ENCODE assay signal across 8 cellular contexts in genomic region chr15:64153480-64154367, GRCh38. TPM values are rescaled to one million over a fixed set of nuclear protein-coding genes. Genes with fewer than 3 reads are reported as not detected.
A peak's percentile ranks its signal among the peaks of the same experiment; 100 is the strongest.
DNase-seq lines count a peak whose midpoint lies in the region; ATAC-seq and TF ChIP-seq lines count a peak whose summit lies in the region.

No MANE protein-coding gene starts in this region.

- no peaks in the 10 kb centered on the region for H3K79me2 ChIP-seq in SK-N-SH (ENCODE audit: insufficient read depth)

- TF ChIP-seq EP300 in SK-N-SH (IDR thresholded peaks at IDR 0.05; ENCODE audit: borderline replicate concordance in 1 of 2, low read depth in 1 of 2, low read length in 1 of 2) (no peak), upper lobe of left lung (IDR thresholded peaks at IDR 0.05) (no peak)

- H3K9me2 ChIP-seq in SK-N-SH: no peaks in the 10 kb centered on the region

- H3K4me1 ChIP-seq in SK-N-SH (ENCODE audit: control insufficient read depth in 1 of 2, insufficient read depth in 2 of 2, low read depth in 1 of 2, low read length in 1 of 2) (peaks cover 0 to 22% of the 10 kb centered on the region in 2 experiments; a peak in 1 of 4 replicates), cardiac muscle cell (ENCODE audit: low read depth) (peaks cover 8% of the 10 kb centered on the region), upper lobe of left lung (peaks cover 28 to 41% (median 35%) of the 10 kb centered on the region in 4 donors)

- peak; percentile 89 for TF ChIP-seq RAD21 in SK-N-SH (IDR thresholded peaks at IDR 0.05; ENCODE audit: low read length)

- TF ChIP-seq CTCF in SK-N-SH (IDR thresholded peaks at IDR 0.05) (peak; percentile 96), cardiac muscle cell (IDR thresholded peaks at IDR 0.05; ENCODE audit: low read depth, low read length) (peak; percentile 99), upper lobe of left lung (IDR thresholded peaks at IDR 0.05) (peak; percentile 95 to 99 (median 97))

- H3K9me3 Mint-ChIP-seq in activated naive CD4-positive, alpha-beta T cell treated with anti-CD3 and anti-CD28 coated beads, Interleukin-2, amount 50 U/mL, for 24 hours: no peaks in the 10 kb centered on the region

- peaks cover 30% of the 10 kb centered on the region for H3K4me1 Mint-ChIP-seq in activated naive CD4-positive, alpha-beta T cell treated with anti-CD3 and anti-CD28 coated beads, Interleukin-2, amount 50 U/mL, for 24 hours

- H3K36me3 Mint-ChIP-seq in activated naive CD4-positive, alpha-beta T cell treated with anti-CD3 and anti-CD28 coated beads, Interleukin-2, amount 50 U/mL, for 24 hours: peaks cover 11% of the 10 kb centered on the region

- H3K4me3 ChIP-seq in SK-N-SH (ENCODE audit: low read depth in 2 of 2, low read length in 1 of 2) (no peak overlapping the region; a peak in 1 of 4 replicates), cardiac muscle cell (no peak overlapping the region), upper lobe of left lung (peak overlapping the region in 2 of 4 donors; percentile 55 to 68)

- POLR2A ChIA-PET in SK-N-SH (lab: Yijun Ruan, JAX): interaction anchor here (0.6 to 3.5 kb wide), 6 partner anchors 9 to 234 kb away, joined by 3 to 24 read pairs (median 4); partner anchors contain the start of genes CIAO2A, PPIB and TRIP4

- CTCF ChIA-PET in SK-N-SH (lab: Yijun Ruan, JAX): interaction anchor here (0.6 to 4.3 kb wide), 41 partner anchors 9 to 574 kb away, joined by 3 to 42 read pairs (median 4); partner anchors contain the start of genes CIAO2A, PPIB, SNX1 and TRIP4

- DNase-seq in NCI-H1092 (lab: John Stamatoyannopoulos, UW) (peak; percentile 72), SK-N-SH (peak; percentile 92), cardiac muscle cell (ENCODE audit: low read depth in 1 of 2, low spot score in 1 of 2) (peak; percentile 90), pons (ENCODE audit: low spot score) (peak; percentile 92), upper lobe of left lung (peak; percentile 93 to 94)

- peak overlapping the region; percentile 79 for H3K4me3 Mint-ChIP-seq in activated naive CD4-positive, alpha-beta T cell treated with anti-CD3 and anti-CD28 coated beads, Interleukin-2, amount 50 U/mL, for 24 hours

- H3K27me3 ChIP-seq in SK-N-SH (ENCODE audit: insufficient read depth): no peaks in the 10 kb centered on the region
- peaks cover 18% of the 10 kb centered on the region for H3K27me3 ChIP-seq in cardiac muscle cell
- peaks cover 0 to 19% (median 10%) of the 10 kb centered on the region in 4 donors for H3K27me3 ChIP-seq in upper lobe of left lung

- peak; percentile 33 for TF ChIP-seq POLR2A in GM10847 (IDR thresholded peaks at IDR 0.05; ENCODE audit: extremely low read depth, insufficient read length)
- no peak for TF ChIP-seq POLR2A in upper lobe of left lung (IDR thresholded peaks at IDR 0.05)

- H4K20me1 ChIP-seq in SK-N-SH (ENCODE audit: insufficient read depth): peaks cover 30% of the 10 kb centered on the region

- H3K27ac ChIP-seq in SK-N-SH (ENCODE audit: low read depth in 2 of 2, low read length in 1 of 2): peak overlapping the region; percentile 35 to 63
- peak overlapping the region; percentile 66 for H3K27ac ChIP-seq in cardiac muscle cell
- H3K27ac ChIP-seq in upper lobe of left lung: peak overlapping the region in 2 of 4 donors; percentile 12 to 25

- peak overlapping the region; percentile 57 for H3K27ac Mint-ChIP-seq in activated naive CD4-positive, alpha-beta T cell treated with anti-CD3 and anti-CD28 coated beads, Interleukin-2, amount 50 U/mL, for 24 hours

- peaks cover 55% of the 10 kb centered on the region for H3F3A ChIP-seq in SK-N-SH (replicated peaks; ENCODE audit: insufficient read depth)

- H3K9ac ChIP-seq in SK-N-SH: no peak overlapping the region

- H3K9me3 ChIP-seq in SK-N-SH: no peaks in the 10 kb centered on the region
- H3K9me3 ChIP-seq in cardiac muscle cell (ENCODE audit: low read depth): no peaks in the 10 kb centered on the region
- no peaks in the 10 kb centered on the region for H3K9me3 ChIP-seq in upper lobe of left lung

- H3K36me3 ChIP-seq in SK-N-SH (replicated peaks in 1 of 2; ENCODE audit: control insufficient read depth in 1 of 2, insufficient read depth in 2 of 2, low read length in 1 of 2) (peaks cover 26 to 43% of the 10 kb centered on the region in 2 experiments), cardiac muscle cell (peaks cover 26% of the 10 kb centered on the region), upper lobe of left lung (peaks cover 31 to 50% (median 39%) of the 10 kb centered on the region in 4 donors)

- WGBS in SK-N-SH (ENCODE audit: low lambda C conversion rate): 35% methylated on average over 7 of the region's 12 CpGs
- WGBS in upper lobe of left lung, 2 donors: 23 to 46% methylated on average over 7 to 12 of the region's 12 CpGs

- peaks cover 4% of the 10 kb centered on the region for H3K27me3 Mint-ChIP-seq in activated naive CD4-positive, alpha-beta T cell treated with anti-CD3 and anti-CD28 coated beads, Interleukin-2, amount 50 U/mL, for 24 hours

- no peak overlapping the region for H2AFZ ChIP-seq in SK-N-SH (ENCODE audit: low read depth)

- 0 out of 2 replicates have a peak overlapping the region, but pooled peaks have one; percentile 49 for H3K4me2 ChIP-seq in SK-N-SH

- ATAC-seq in HG02610 (IDR thresholded peaks at IDR 0.05; ENCODE audit: unreplicated experiment) (peak; percentile 57), upper lobe of left lung (ENCODE audit: low FRiP score in 2 of 2) (peak; percentile 92 to 96)

TF ChIP-seq in SK-N-SH, 30 proteins besides CTCF, POLR2A, EP300 and RAD21 (continues in another document):
- TF ChIP-seq ELF1 (IDR thresholded peaks at IDR 0.05) (no peak), JUND (IDR thresholded peaks at IDR 0.05) (no peak), FOXJ3 (CRISPR knock-in tag; IDR thresholded peaks at IDR 0.05) (no peak), TCF12 (IDR thresholded peaks at IDR 0.05) (no peak), NRF1 (IDR thresholded peaks at IDR 0.05; ENCODE audit: low read depth, low read length) (no peak), POLR2AphosphoS5 (IDR thresholded peaks at IDR 0.05; ENCODE audit: low read depth, low read length) (peak; percentile 65), RCOR1 (IDR thresholded peaks at IDR 0.05; ENCODE audit: low read length) (no peak; the same call in 1 of the 2 replicates), FOSL2 (IDR thresholded peaks at IDR 0.05; ENCODE audit: borderline replicate concordance, low read depth) (no peak), GABPA (IDR thresholded peaks at IDR 0.05; ENCODE audit: low read depth) (no peak), MAX (IDR thresholded peaks at IDR 0.05; ENCODE audit: low read depth) (peak; percentile 40; the same call in 1 of the 2 replicates), USF1 (IDR thresholded peaks at IDR 0.05; ENCODE audit: borderline replicate concordance, low read depth) (no peak), MXI1 (IDR thresholded peaks at IDR 0.05; ENCODE audit: low read depth, low read length) (0 out of 2 replicates have a peak, but pooled peaks have one; percentile 27), SIN3A (IDR thresholded peaks at IDR 0.05; ENCODE audit: borderline replicate concordance, low read depth, low read length) (peak; percentile 61; the same call in 1 of the 2 replicates), MEF2A (IDR thresholded peaks at IDR 0.05; ENCODE audit: borderline replicate concordance, low read depth) (no peak), NFIC (IDR thresholded peaks at IDR 0.05; ENCODE audit: borderline replicate concordance) (no peak)

RNA-seq across cellular contexts. Expression of gene SNX22, which starts 2.2 kb away (rescaled TPM):
- 0.94 and 1.2 TPM in 2 replicates for polyA plus RNA-seq in SK-N-SH (2012; rRNA removed)
- 0.31 and 0.42 TPM in 2 replicates for polyA plus RNA-seq in SK-N-SH (2012; cell fraction: cytosol; rRNA removed)
- polyA plus RNA-seq in SK-N-SH (2012; cell fraction: nucleus; rRNA removed): 4.0 and 4.1 TPM in 2 replicates
- 1.5 and 2.1 TPM in 2 replicates for total RNA-seq in cardiac muscle cell
- 0.59 and 2.0 TPM in 2 replicates for polyA plus RNA-seq in cardiac muscle cell
- 10 to 100 TPM in 5 of 6 donors, 1 to 10 TPM in 1; 9.6 to 44.0 (median 24.8) TPM for total RNA-seq in upper lobe of left lung

RNA-seq across cellular contexts. Expression of gene PPIB, which starts 9.1 kb away (rescaled TPM):
- polyA plus RNA-seq in SK-N-SH (2012; rRNA removed) (1,358 and 1,379 TPM in 2 replicates), cardiac muscle cell (550 and 1,055 TPM in 2 replicates)
- polyA plus RNA-seq in SK-N-SH (2012; cell fraction: cytosol; rRNA removed): 1,298 and 1,346 TPM in 2 replicates
- 434 and 570 TPM in 2 replicates for polyA plus RNA-seq in SK-N-SH (2012; cell fraction: nucleus; rRNA removed)
- total RNA-seq in cardiac muscle cell (382 and 714 TPM in 2 replicates), upper lobe of left lung (100 to 1,000 TPM in 5 of 6 donors, 10 to 100 TPM in 1; 87.0 to 497 (median 286) TPM)

RNA-seq across cellular contexts. Expression of gene SNX1, which starts 57.9 kb away (rescaled TPM):
- polyA plus RNA-seq in SK-N-SH (2012; rRNA removed): 80.7 and 95.7 TPM in 2 replicates
- 80.3 and 80.8 TPM in 2 replicates for polyA plus RNA-seq in SK-N-SH (2012; cell fraction: cytosol; rRNA removed)
- polyA plus RNA-seq in SK-N-SH (2012; cell fraction: nucleus; rRNA removed): 172 and 256 TPM in 2 replicates
- 35.7 and 36.5 TPM in 2 replicates for total RNA-seq in cardiac muscle cell
- polyA plus RNA-seq in cardiac muscle cell: 36.9 and 37.0 TPM in 2 replicates
- 100 to 1,000 TPM; 103 to 234 (median 154) TPM for total RNA-seq in upper lobe of left lung
